ENCODE assay signal across 8 cellular contexts in the genomic region with DNA sequence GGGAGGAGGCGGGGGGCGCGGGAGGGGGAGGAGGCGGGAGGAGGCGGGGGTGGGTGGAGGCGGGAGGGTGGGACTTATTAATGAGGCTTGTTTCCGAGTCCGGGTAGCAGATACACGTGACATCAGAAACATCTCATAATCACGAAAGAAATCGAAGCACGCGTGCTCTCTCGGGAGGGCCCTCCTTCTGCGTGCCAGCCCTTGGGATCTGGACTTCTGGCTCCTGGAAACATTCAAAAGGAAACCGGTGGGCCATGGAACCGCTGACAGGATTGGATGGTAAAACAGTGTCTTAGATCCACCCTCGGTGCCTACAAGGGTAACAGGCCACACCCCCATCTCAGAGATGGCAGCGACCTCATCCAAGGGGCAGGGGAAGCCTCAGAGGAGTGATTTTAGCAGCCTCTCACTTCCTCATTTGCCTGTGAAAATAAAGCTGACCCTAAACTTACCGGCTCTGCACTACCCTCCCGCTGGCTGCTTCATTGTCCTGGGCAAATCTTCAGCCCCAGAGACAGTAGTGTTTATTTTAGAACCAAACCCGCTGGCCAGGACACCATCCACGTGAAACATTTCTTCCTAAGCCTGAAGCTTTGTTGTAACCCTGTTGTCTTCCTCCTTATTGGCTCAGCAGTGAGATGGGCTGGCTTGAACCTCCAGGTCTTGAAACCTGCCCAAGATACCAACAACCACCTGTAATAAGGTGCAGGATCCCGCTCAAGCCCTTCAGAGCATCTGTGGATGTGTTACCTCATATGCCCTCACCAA.
DNase-seq lines count a peak whose midpoint lies in the region; ATAC-seq and TF ChIP-seq lines count a peak whose summit lies in the region.

No MANE protein-coding gene starts in this region.

- TF ChIP-seq CTCF in liver (IDR thresholded peaks at IDR 0.05; ENCODE audit: low read depth, low read length, missing input control): no peak

- H3K27ac ChIP-seq in cingulate gyrus (ENCODE audit: low read depth, low read length) (peak overlapping the region; percentile 96), liver (ENCODE audit: low read depth in 1 of 2, low read length in 2 of 2) (peak overlapping the region; percentile 82 to 91)

- H3K4me3 ChIP-seq in liver (ENCODE audit: low read depth in 1 of 3, low read length in 3 of 3): peak overlapping the region; percentile 28 to 61 (median 38)

- WGBS in liver: 6% methylated on average over 20 of the region's 24 CpGs

- no peaks in the 10 kb centered on the region for H3K9me3 ChIP-seq in liver (ENCODE audit: control insufficient read depth in 4 of 4, low read length in 3 of 4)

- H3K9ac ChIP-seq in liver (ENCODE audit: low read depth in 1 of 2, low read length in 2 of 2): peak overlapping the region in 1 of 2 donors; percentile 60

- ATAC-seq in HG02798 (IDR thresholded peaks at IDR 0.05; ENCODE audit: poor library complexity, unreplicated experiment): peak; percentile 65

- TF ChIP-seq RAD21 in liver (IDR thresholded peaks at IDR 0.05): peak; percentile 27 to 39

- no peaks in the 10 kb centered on the region for H3K36me3 ChIP-seq in liver (ENCODE audit: control insufficient read depth in 4 of 4, insufficient read depth in 3 of 4, low read depth in 1 of 4, low read length in 3 of 4)

- no peaks in the 10 kb centered on the region for H3K27me3 ChIP-seq in liver (ENCODE audit: control insufficient read depth in 4 of 4, insufficient read depth in 4 of 4, low read length in 3 of 4)

- peaks cover 7 to 60% (median 36%) of the 10 kb centered on the region in 4 donors for H3K4me1 ChIP-seq in liver (ENCODE audit: control insufficient read depth in 4 of 4, insufficient read depth in 4 of 4, low read length in 3 of 4)

- peak; percentile 4 for DNase-seq in DMS79 treated with DMSO at 0.1 percent for 48 hours (lab: John Stamatoyannopoulos, UW)
- DNase-seq in DMS79 (lab: John Stamatoyannopoulos, UW): no peak
- peak; percentile 65 for DNase-seq in NCI-H187 treated with DMSO at 0.1 percent for 48 hours (lab: John Stamatoyannopoulos, UW)
- peak; percentile 38 for DNase-seq in activated CD4-positive, CD25-positive, alpha-beta regulatory T cell treated with anti-CD3 and anti-CD28 coated beads, Interleukin-2, amount 50 U/mL, for 16 hours (ENCODE audit: low read depth, low spot score)
- DNase-seq in stimulated activated CD4-positive, alpha-beta T cell treated with anti-CD3 and anti-CD28 coated beads, Interleukin-4, amount 100 ng/mL, for 4 hours: peak; percentile 29 to 59

TF ChIP-seq in liver, 16 proteins besides CTCF, POLR2A, EP300 and RAD21:
- TF ChIP-seq TAF1 (conservative IDR thresholded peaks at IDR 0.05) (no peak), RXRA (IDR thresholded peaks at IDR 0.05) (peak; percentile 37 to 59), GABPA (IDR thresholded peaks at IDR 0.05 in 1 of 2, conservative IDR thresholded peaks at IDR 0.05 in 1 of 2) (no peak), NR2F2 (IDR thresholded peaks at IDR 0.05) (no peak), FOXA2 (IDR thresholded peaks at IDR 0.05) (peak; percentile 57), EGR1 (IDR thresholded peaks at IDR 0.05; ENCODE audit: low read depth in 2 of 2) (no peak), HNF4A (conservative IDR thresholded peaks at IDR 0.05) (peak in 1 of 2 donors; percentile 23), JUND (IDR thresholded peaks at IDR 0.05) (peak in 1 of 2 donors; percentile 41), SP1 (IDR thresholded peaks at IDR 0.05) (no peak), YY1 (IDR thresholded peaks at IDR 0.05) (peak; percentile 11), HNF4G (IDR thresholded peaks at IDR 0.05) (no peak), FOXA1 (IDR thresholded peaks at IDR 0.05) (peak; percentile 27)
- TF ChIP-seq, protein P1, sequence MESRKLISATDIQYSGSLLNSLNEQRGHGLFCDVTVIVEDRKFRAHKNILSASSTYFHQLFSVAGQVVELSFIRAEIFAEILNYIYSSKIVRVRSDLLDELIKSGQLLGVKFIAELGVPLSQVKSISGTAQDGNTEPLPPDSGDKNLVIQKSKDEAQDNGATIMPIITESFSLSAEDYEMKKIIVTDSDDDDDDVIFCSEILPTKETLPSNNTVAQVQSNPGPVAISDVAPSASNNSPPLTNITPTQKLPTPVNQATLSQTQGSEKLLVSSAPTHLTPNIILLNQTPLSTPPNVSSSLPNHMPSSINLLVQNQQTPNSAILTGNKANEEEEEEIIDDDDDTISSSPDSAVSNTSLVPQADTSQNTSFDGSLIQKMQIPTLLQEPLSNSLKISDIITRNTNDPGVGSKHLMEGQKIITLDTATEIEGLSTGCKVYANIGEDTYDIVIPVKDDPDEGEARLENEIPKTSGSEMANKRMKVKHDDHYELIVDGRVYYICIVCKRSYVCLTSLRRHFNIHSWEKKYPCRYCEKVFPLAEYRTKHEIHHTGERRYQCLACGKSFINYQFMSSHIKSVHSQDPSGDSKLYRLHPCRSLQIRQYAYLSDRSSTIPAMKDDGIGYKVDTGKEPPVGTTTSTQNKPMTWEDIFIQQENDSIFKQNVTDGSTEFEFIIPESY (IDR thresholded peaks at IDR 0.05): no peak
- TF ChIP-seq, protein P2, sequence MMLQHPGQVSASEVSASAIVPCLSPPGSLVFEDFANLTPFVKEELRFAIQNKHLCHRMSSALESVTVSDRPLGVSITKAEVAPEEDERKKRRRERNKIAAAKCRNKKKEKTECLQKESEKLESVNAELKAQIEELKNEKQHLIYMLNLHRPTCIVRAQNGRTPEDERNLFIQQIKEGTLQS (IDR thresholded peaks at IDR 0.05): no peak
- TF ChIP-seq, protein P3, sequence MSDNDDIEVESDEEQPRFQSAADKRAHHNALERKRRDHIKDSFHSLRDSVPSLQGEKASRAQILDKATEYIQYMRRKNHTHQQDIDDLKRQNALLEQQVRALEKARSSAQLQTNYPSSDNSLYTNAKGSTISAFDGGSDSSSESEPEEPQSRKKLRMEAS (IDR thresholded peaks at IDR 0.05): peak; percentile 10
- TF ChIP-seq, protein P4, sequence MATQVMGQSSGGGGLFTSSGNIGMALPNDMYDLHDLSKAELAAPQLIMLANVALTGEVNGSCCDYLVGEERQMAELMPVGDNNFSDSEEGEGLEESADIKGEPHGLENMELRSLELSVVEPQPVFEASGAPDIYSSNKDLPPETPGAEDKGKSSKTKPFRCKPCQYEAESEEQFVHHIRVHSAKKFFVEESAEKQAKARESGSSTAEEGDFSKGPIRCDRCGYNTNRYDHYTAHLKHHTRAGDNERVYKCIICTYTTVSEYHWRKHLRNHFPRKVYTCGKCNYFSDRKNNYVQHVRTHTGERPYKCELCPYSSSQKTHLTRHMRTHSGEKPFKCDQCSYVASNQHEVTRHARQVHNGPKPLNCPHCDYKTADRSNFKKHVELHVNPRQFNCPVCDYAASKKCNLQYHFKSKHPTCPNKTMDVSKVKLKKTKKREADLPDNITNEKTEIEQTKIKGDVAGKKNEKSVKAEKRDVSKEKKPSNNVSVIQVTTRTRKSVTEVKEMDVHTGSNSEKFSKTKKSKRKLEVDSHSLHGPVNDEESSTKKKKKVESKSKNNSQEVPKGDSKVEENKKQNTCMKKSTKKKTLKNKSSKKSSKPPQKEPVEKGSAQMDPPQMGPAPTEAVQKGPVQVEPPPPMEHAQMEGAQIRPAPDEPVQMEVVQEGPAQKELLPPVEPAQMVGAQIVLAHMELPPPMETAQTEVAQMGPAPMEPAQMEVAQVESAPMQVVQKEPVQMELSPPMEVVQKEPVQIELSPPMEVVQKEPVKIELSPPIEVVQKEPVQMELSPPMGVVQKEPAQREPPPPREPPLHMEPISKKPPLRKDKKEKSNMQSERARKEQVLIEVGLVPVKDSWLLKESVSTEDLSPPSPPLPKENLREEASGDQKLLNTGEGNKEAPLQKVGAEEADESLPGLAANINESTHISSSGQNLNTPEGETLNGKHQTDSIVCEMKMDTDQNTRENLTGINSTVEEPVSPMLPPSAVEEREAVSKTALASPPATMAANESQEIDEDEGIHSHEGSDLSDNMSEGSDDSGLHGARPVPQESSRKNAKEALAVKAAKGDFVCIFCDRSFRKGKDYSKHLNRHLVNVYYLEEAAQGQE (IDR thresholded peaks at IDR 0.05): no peak
